Comparison of ENCODE assay signal across 13 cellular contexts in the genomic region with DNA sequence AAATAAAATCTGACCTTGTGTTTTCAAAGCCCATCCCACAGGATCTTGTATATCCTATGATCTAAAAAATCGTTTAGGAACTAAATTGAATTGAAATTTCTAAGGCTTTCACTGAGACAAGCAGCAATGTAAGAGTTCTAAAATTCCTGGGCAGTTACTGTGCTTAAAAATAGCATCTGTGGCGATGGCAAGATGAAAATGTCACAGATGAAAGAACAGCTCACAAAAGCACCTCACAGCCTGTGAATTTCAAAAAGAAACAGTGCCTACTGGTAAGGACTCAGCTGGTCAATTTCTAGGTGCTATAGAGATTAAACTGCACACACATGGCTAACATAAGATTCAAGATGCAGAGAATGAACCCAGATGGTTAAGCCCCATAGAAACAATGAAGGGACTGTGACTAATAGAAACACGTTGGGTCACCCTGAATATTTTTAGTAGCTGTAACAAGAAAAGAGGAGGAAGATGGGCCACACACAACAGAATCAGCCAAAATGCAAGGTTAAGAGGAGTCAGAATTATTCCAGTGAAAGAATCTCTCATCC. TPM values are rescaled to one million over a fixed set of nuclear protein-coding genes. Genes with fewer than 3 reads are reported as not detected.
A peak's percentile ranks its signal among the peaks of the same experiment; 100 is the strongest.
DNase-seq lines count a peak whose midpoint lies in the region; ATAC-seq lines count a peak whose summit lies in the region.
"Had no signal": no experiment of that assay in that cellular context is flagged by ENCODE, and none has a peak within 500 bp of the region (broad histone marks: within the 10 kb centered on the region; RNA-seq: fewer than 3 reads in every experiment).

No MANE protein-coding gene starts in this region.

- peaks cover 14% of the 10 kb centered on the region for H3K36me3 Mint-ChIP-seq in activated T-helper 1 cell treated with anti-CD3 and anti-CD28 coated beads, Interleukin-12 subunit alpha, Interleukin-12 subunit beta, Interleukin-2, Interleukin-4 antibody, amounts not matched to agents 30 ng/mL and 10 ng/mL and 1 ng/mL, durations not matched to agents 14 hours and 24 hours and 36 hours (ENCODE audit: low read depth)

- no peak for ATAC-seq in HG02840 (IDR thresholded peaks at IDR 0.05; ENCODE audit: low FRiP score, unreplicated experiment)

- peaks cover 91% of the 10 kb centered on the region for H3K4me1 Mint-ChIP-seq in activated T-helper 1 cell treated with anti-CD3 and anti-CD28 coated beads, Interleukin-12 subunit alpha, Interleukin-12 subunit beta, Interleukin-2, Interleukin-4 antibody, amounts not matched to agents 30 ng/mL and 10 ng/mL and 1 ng/mL, durations not matched to agents 14 hours and 24 hours and 36 hours (ENCODE audit: low read depth)

- H3K27me3 Mint-ChIP-seq in activated T-helper 1 cell treated with anti-CD3 and anti-CD28 coated beads, Interleukin-12 subunit alpha, Interleukin-12 subunit beta, Interleukin-2, Interleukin-4 antibody, amounts not matched to agents 30 ng/mL and 10 ng/mL and 1 ng/mL, durations not matched to agents 14 hours and 24 hours and 36 hours (ENCODE audit: insufficient read depth): no peaks in the 10 kb centered on the region

- peaks cover 8% of the 10 kb centered on the region for H3K9me3 Mint-ChIP-seq in activated T-helper 1 cell treated with anti-CD3 and anti-CD28 coated beads, Interleukin-12 subunit alpha, Interleukin-12 subunit beta, Interleukin-2, Interleukin-4 antibody, amounts not matched to agents 30 ng/mL and 10 ng/mL and 1 ng/mL, durations not matched to agents 14 hours and 24 hours and 36 hours

- intact Hi-C loops in activated T-helper 1 cell treated with anti-CD3 and anti-CD28 coated beads, Interleukin-12 subunit alpha, Interleukin-12 subunit beta, Interleukin-2, Interleukin-4 antibody, amounts not matched to agents 30 ng/mL and 10 ng/mL and 1 ng/mL, durations not matched to agents 14 hours and 24 hours and 36 hours (cut with micrococcal nuclease): loop anchor here (2.0 kb wide), 1 partner anchor 569 kb away; no protein-coding TSS in a partner anchor

- H3K27ac Mint-ChIP-seq in activated T-helper 1 cell treated with anti-CD3 and anti-CD28 coated beads, Interleukin-12 subunit alpha, Interleukin-12 subunit beta, Interleukin-2, Interleukin-4 antibody, amounts not matched to agents 30 ng/mL and 10 ng/mL and 1 ng/mL, durations not matched to agents 14 hours and 24 hours and 36 hours: peak overlapping the region; percentile 69

- DNase-seq in AG08395 (ENCODE audit: low spot score) (peak; percentile 44), GM03348 (ENCODE audit: low spot score) (peak; percentile 21), myocyte (ENCODE audit: low read depth) (peak; percentile 47), COR-L47 (lab: John Stamatoyannopoulos, UW) (no peak), DMS153 treated with DMSO at 0.1 percent for 48 hours (lab: John Stamatoyannopoulos, UW; ENCODE audit: unreplicated experiment) (no peak)
- no peak for DNase-seq in activated T-helper 1 cell treated with anti-CD3 and anti-CD28 coated beads, Interleukin-12 subunit alpha, Interleukin-12 subunit beta, Interleukin-2, Interleukin-4 antibody, amounts not matched to agents 30 ng/mL and 10 ng/mL and 1 ng/mL, durations not matched to agents 14 hours and 24 hours and 36 hours (ENCODE audit: low spot score)
- no peak for DNase-seq in stimulated activated CD4-positive, alpha-beta T cell treated with anti-CD3 and anti-CD28 coated beads, Interleukin-4, amount 100 ng/mL, for 1 hour
- DNase-seq: Caco-2, cerebellar nuclear complex, kidney had no signal

- H3K4me3 Mint-ChIP-seq in activated T-helper 1 cell treated with anti-CD3 and anti-CD28 coated beads, Interleukin-12 subunit alpha, Interleukin-12 subunit beta, Interleukin-2, Interleukin-4 antibody, amounts not matched to agents 30 ng/mL and 10 ng/mL and 1 ng/mL, durations not matched to agents 14 hours and 24 hours and 36 hours: peak overlapping the region; percentile 84

RNA-seq across cellular contexts. Expression of a gene that starts 12.0 kb away (rescaled TPM):
- 6.9 and 8.1 TPM in 2 replicates for total RNA-seq in activated T-helper 1 cell treated with anti-CD3 and anti-CD28 coated beads, Interleukin-12 subunit alpha, Interleukin-12 subunit beta, Interleukin-2, Interleukin-4 antibody, amounts not matched to agents 30 ng/mL and 10 ng/mL and 1 ng/mL, durations not matched to agents 14 hours and 24 hours and 36 hours
- total RNA-seq in myocyte: not detected in 2 replicates
- polyA plus RNA-seq in myocyte (2012): not detected
- total RNA-seq: Caco-2, HT-29, kidney, tibial nerve had no signal

RNA-seq across cellular contexts. Expression of a gene that starts 15.8 kb away (rescaled TPM):
- 3.4 TPM in 2 replicates for total RNA-seq in activated T-helper 1 cell treated with anti-CD3 and anti-CD28 coated beads, Interleukin-12 subunit alpha, Interleukin-12 subunit beta, Interleukin-2, Interleukin-4 antibody, amounts not matched to agents 30 ng/mL and 10 ng/mL and 1 ng/mL, durations not matched to agents 14 hours and 24 hours and 36 hours
- total RNA-seq in myocyte: not detected in 2 replicates
- not detected for polyA plus RNA-seq in myocyte (2012)
- total RNA-seq: Caco-2, HT-29, kidney, tibial nerve had no signal

Comparison
In these comparisons a context has a peak if more than half of its experiments do, and no peak if none do; other contexts are left out.
1. DNase-seq: peak in AG08395 (single experiment), GM03348 (single experiment) and myocyte (single experiment); none in activated T-helper 1 cell treated with anti-CD3 and anti-CD28 coated beads, Interleukin-12 subunit alpha, Interleukin-12 subunit beta, Interleukin-2, Interleukin-4 antibody, amounts not matched to agents 30 ng/mL and 10 ng/mL and 1 ng/mL, durations not matched to agents 14 hours and 24 hours and 36 hours (single experiment), COR-L47 (single experiment), stimulated activated CD4-positive, alpha-beta T cell treated with anti-CD3 and anti-CD28 coated beads, Interleukin-4, amount 100 ng/mL, for 1 hour (single experiment) and DMS153 treated with DMSO at 0.1 percent for 48 hours (single experiment).